In genomic region chr10:90817173-90817889, GRCh38 we compare ENCODE assay signal across 15 cellular contexts. TPM values are rescaled to one million over a fixed set of nuclear protein-coding genes. Genes with fewer than 3 reads are reported as not detected.
"Had no signal": no experiment of that assay in that cellular context is flagged by ENCODE, and none has a peak within 500 bp of the region (broad histone marks: within the 10 kb centered on the region; RNA-seq: fewer than 3 reads in every experiment).

No MANE protein-coding gene starts in this region.

- ATAC-seq: activated CD4-positive, CD25-positive, alpha-beta regulatory T cell treated with anti-CD3 and anti-CD28 coated beads, Interleukin-2, amount 50 U/mL, for 24 hours; activated T-cell treated with anti-CD3 and anti-CD28 coated beads, Interleukin-2, amount 50 U/mL, for 4 hours; mucosa of descending colon; naive thymus-derived CD8-positive, alpha-beta T cell had no signal

- FAIRE-seq: TTC549, urothelium cell line had no signal

- H3K9me3 ChIP-seq: mucosa of descending colon, neutrophil had no signal

- H3K4me1 ChIP-seq: right atrium auricular region had no signal

- DNase-seq: activated CD4-positive, alpha-beta memory T cell treated with anti-CD3 and anti-CD28 coated beads for 36 hours; activated effector memory CD4-positive, alpha-beta T cell treated with anti-CD3 and anti-CD28 coated beads, Interleukin-2, amount 50 U/mL, for 16 hours; activated T-cell treated with anti-CD3 and anti-CD28 coated beads, Interleukin-2, amount 50 U/mL, for 4 hours; amygdala; dorsolateral prefrontal cortex; foreskin melanocyte; head of caudate nucleus; mucosa of descending colon; naive thymus-derived CD8-positive, alpha-beta T cell had no signal

- H3K36me3 ChIP-seq: neutrophil, right atrium auricular region had no signal

- H3K27ac ChIP-seq: dorsolateral prefrontal cortex, neutrophil, right atrium auricular region had no signal

- H3K4me2 ChIP-seq: smooth muscle cell had no signal

- H3K4me3 ChIP-seq: dorsolateral prefrontal cortex, mucosa of descending colon, right atrium auricular region, smooth muscle cell had no signal

- H3K27me3 ChIP-seq: neutrophil, right atrium auricular region had no signal

RNA-seq across cellular contexts. Expression of gene HTR7, which starts 40.5 kb away (rescaled TPM):
- total RNA-seq: activated CD4-positive, alpha-beta memory T cell treated with anti-CD3 and anti-CD28 coated beads for 36 hours; activated T-cell treated with anti-CD3 and anti-CD28 coated beads, Interleukin-2, amount 50 U/mL, for 4 hours; naive thymus-derived CD8-positive, alpha-beta T cell had no signal
